15 cellular contexts compared by ENCODE assay signal in genomic region chr7:138292951-138293350, GRCh38.
DNase-seq lines count a peak whose midpoint lies in the region; ATAC-seq and TF ChIP-seq lines count a peak whose summit lies in the region.
"Had no signal": no experiment of that assay in that cellular context is flagged by ENCODE, and none has a peak within 500 bp of the region (broad histone marks: within the 10 kb centered on the region; RNA-seq: fewer than 3 reads in every experiment).

No MANE protein-coding gene starts in this region.

- H3K14ac ChIP-seq in neuronal stem cell (ENCODE audit: low read length), result no peak overlapping the region

- H4K91ac ChIP-seq in neuronal stem cell (ENCODE audit: low read depth, low read length, poor library complexity), result no peak overlapping the region

- H3K4me1 ChIP-seq in neuronal stem cell (ENCODE audit: control insufficient read depth in 2 of 2, insufficient read depth in 1 of 2, low read depth in 1 of 2, low read length in 2 of 2), result no peaks in the 10 kb centered on the region
- H3K4me1 ChIP-seq in smooth muscle cell (ENCODE audit: low read depth), result no peaks in the 10 kb centered on the region

- no peaks in the 10 kb centered on the region for H3K79me1 ChIP-seq in neuronal stem cell (ENCODE audit: low read depth, low read length)

- H3K27me3 ChIP-seq in neuronal stem cell (ENCODE audit: control insufficient read depth in 3 of 3, insufficient read depth in 3 of 3, low read depth in 1 of 3, low read length in 3 of 3) (no peaks in the 10 kb centered on the region), smooth muscle cell (ENCODE audit: low read depth) (no peaks in the 10 kb centered on the region)

- no peak overlapping the region for H2BK5ac ChIP-seq in neuronal stem cell (ENCODE audit: low read length)

- no peak overlapping the region for H2BK120ac ChIP-seq in neuronal stem cell (ENCODE audit: low read depth, low read length)

- WGBS in neuronal stem cell (ENCODE audit: extremely low coverage in 2 of 2, insufficient read length in 2 of 2, insufficient replicate concordance in 1 of 2), 2 donors, result no CpG with 5 or more reads among the region's 3 CpGs
- 77% methylated on average over 3 of the region's 3 CpGs for WGBS in smooth muscle cell (ENCODE audit: low lambda C conversion rate)

- H2BK15ac ChIP-seq in neuronal stem cell (ENCODE audit: low read length), result no peak overlapping the region

- peaks cover 6 to 21% of the 10 kb centered on the region in 2 donors for H3K9me3 ChIP-seq in neuronal stem cell (replicated peaks in 1 of 2; ENCODE audit: control insufficient read depth in 2 of 2, insufficient read depth in 1 of 2, low read depth in 1 of 2, low read length in 2 of 2)
- H3K9me3 ChIP-seq in smooth muscle cell (replicated peaks; ENCODE audit: low read depth), result no peaks in the 10 kb centered on the region

- DNase-seq in SK-MEL-5 (ENCODE audit: low read depth, low spot score) (peak; percentile 48), kidney tubule cell (ENCODE audit: low spot score) (peak; percentile 31), neuronal stem cell (ENCODE audit: low spot score) (no peak), smooth muscle cell (lab: John Stamatoyannopoulos, UW; ENCODE audit: unreplicated experiment) (no peak), ureter (ENCODE audit: low spot score) (no peak)
- DNase-seq in stimulated activated CD4-positive, alpha-beta T cell treated with anti-CD3 and anti-CD28 coated beads, Interleukin-15, amount 100 ng/mL, for 24 hours, result no peak
- DNase-seq: ACHN; C1 segment of cervical spinal cord; CD4-positive, alpha-beta T cell; DMS79; IMR-90 had no signal

- H3K36me3 ChIP-seq in neuronal stem cell (replicated peaks in 1 of 2; ENCODE audit: control insufficient read depth in 2 of 2, insufficient read depth in 2 of 2, low read length in 2 of 2) (no peaks in the 10 kb centered on the region), smooth muscle cell (ENCODE audit: low read depth) (no peaks in the 10 kb centered on the region)

- no peak overlapping the region for H3K18ac ChIP-seq in neuronal stem cell (ENCODE audit: low read length)

- no peak overlapping the region for H2BK12ac ChIP-seq in neuronal stem cell (ENCODE audit: low read length)

- H4K20me1 ChIP-seq in smooth muscle cell (ENCODE audit: low read depth), result no peaks in the 10 kb centered on the region

- H3K4me3 ChIP-seq in neuronal stem cell (ENCODE audit: low read length in 2 of 2) (no peak overlapping the region), smooth muscle cell (no peak overlapping the region)
- H3K4me3 ChIP-seq: GM12878 had no signal

- no peak overlapping the region for H3K4ac ChIP-seq in neuronal stem cell (ENCODE audit: low read length)

- H2AK5ac ChIP-seq in neuronal stem cell (ENCODE audit: low read depth, low read length), result no peak overlapping the region

- H3K9ac ChIP-seq in neuronal stem cell (ENCODE audit: low read depth, low read length, poor library complexity) (no peak overlapping the region), smooth muscle cell (ENCODE audit: low read depth) (no peak overlapping the region)

- in situ Hi-C loops in SK-MEL-5 (cut with HindIII; ENCODE audit: low pct_unique_long_range_greater_than_20kb, low sequenced_read_pairs), result no loop called here

- no peak overlapping the region for H3K27ac ChIP-seq in neuronal stem cell (replicated peaks; ENCODE audit: low read length)
- H3K27ac ChIP-seq in smooth muscle cell (ENCODE audit: low read depth), result no peak overlapping the region

- H3K79me2 ChIP-seq in smooth muscle cell (ENCODE audit: low read depth), result no peaks in the 10 kb centered on the region

- ATAC-seq in GM21825 (IDR thresholded peaks at IDR 0.05; ENCODE audit: unreplicated experiment), result no peak
- no peak for ATAC-seq in GM21390 (IDR thresholded peaks at IDR 0.05; ENCODE audit: unreplicated experiment)
- ATAC-seq: GM12878, HCT116 had no signal

- H2AFZ ChIP-seq in neuronal stem cell (ENCODE audit: low read length), result peak overlapping the region; percentile 36
- H2AFZ ChIP-seq in smooth muscle cell (ENCODE audit: low read depth), result peak overlapping the region; percentile 45

- TF ChIP-seq CTCF in smooth muscle cell (IDR thresholded peaks at IDR 0.05; ENCODE audit: borderline replicate concordance, insufficient read depth, poor library complexity, severe bottlenecking), result no peak

- H3F3A ChIP-seq in smooth muscle cell (ENCODE audit: low read depth), result no peaks in the 10 kb centered on the region

- no peak overlapping the region for H4K8ac ChIP-seq in neuronal stem cell (ENCODE audit: low read depth, low read length)

- no peak overlapping the region for H3K4me2 ChIP-seq in neuronal stem cell (ENCODE audit: insufficient read depth, low read length, poor library complexity, severe bottlenecking)
- peak overlapping the region; percentile 10 for H3K4me2 ChIP-seq in smooth muscle cell

- no peak overlapping the region for H3K23ac ChIP-seq in neuronal stem cell (ENCODE audit: low read depth, low read length, poor library complexity)

Comparison
In these comparisons a context has a peak if more than half of its experiments do, and no peak if none do; other contexts are left out.
1. DNase-seq: peak in SK-MEL-5 (single experiment) and kidney tubule cell (single experiment); none in neuronal stem cell (single experiment), smooth muscle cell (single experiment), stimulated activated CD4-positive, alpha-beta T cell treated with anti-CD3 and anti-CD28 coated beads, Interleukin-15, amount 100 ng/mL, for 24 hours (single experiment) and ureter (single experiment).